1 cellular context compared by ENCODE assay signal in genomic region chr3:47994180-47994579, GRCh38.
TF ChIP-seq lines count a peak whose summit lies in the region.

No MANE protein-coding gene starts in this region.

TF ChIP-seq in WTC11, 78 proteins besides CTCF, POLR2A, EP300 and RAD21 (continued from another document):
- TF ChIP-seq FOXP4 (CRISPR knock-in tag; IDR thresholded peaks at IDR 0.05) = no peak
- TF ChIP-seq ZNF121 (CRISPR knock-in tag; IDR thresholded peaks at IDR 0.05) = no peak
- no peak for TF ChIP-seq ZNF423 (CRISPR knock-in tag; IDR thresholded peaks at IDR 0.05)
- no peak for TF ChIP-seq TP53 (CRISPR knock-in tag; IDR thresholded peaks at IDR 0.05)
- TF ChIP-seq ZNF416 (CRISPR knock-in tag; IDR thresholded peaks at IDR 0.05) = no peak
